2 cellular contexts compared by ENCODE assay signal in the genomic region with DNA sequence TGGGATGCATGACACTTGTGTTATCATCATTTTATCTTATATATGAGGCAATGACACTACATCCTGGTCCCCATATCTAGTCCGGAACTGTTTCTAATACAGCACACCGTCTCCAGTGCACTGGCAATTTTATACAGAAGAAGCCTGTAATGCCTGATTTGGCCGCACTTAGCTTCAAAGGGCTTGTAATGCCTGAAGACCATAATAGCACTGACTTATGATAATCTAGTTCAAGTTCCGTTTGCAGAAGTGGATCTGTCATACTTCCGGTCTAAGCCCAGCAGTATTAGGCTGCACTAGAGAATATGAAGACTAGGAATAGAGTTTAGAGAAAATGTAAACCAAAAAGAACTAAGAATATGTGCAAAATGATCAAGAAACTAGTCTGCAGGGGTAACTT.
TF ChIP-seq lines count a peak whose summit lies in the region.

No MANE protein-coding gene starts in this region.

TF ChIP-seq in K562, 482 proteins besides CTCF, POLR2A, EP300 and RAD21:
- TF ChIP-seq RBM39 (optimal IDR thresholded peaks at IDR 0.05; ENCODE audit: low read depth, low read length) (no peak), HMG20A (CRISPR knock-in tag; conservative IDR thresholded peaks at IDR 0.05) (no peak), NR2C1 (IDR thresholded peaks at IDR 0.05) (no peak), NR2C1 (tag; IDR thresholded peaks at IDR 0.05) (0 out of 2 replicates have a peak, but pooled peaks have one; percentile 17), NRF1 (conservative IDR thresholded peaks at IDR 0.05 in 1 of 2, IDR thresholded peaks at IDR 0.05 in 1 of 2) (no peak), SIN3A (IDR thresholded peaks at IDR 0.05; ENCODE audit: borderline replicate concordance in 2 of 2, control insufficient read depth in 1 of 2, low read depth in 2 of 2, low read length in 2 of 2) (0 out of 4 replicates have a peak, but pooled peaks of 1 of the 2 experiments have one; percentile 4), HMBOX1 (IDR thresholded peaks at IDR 0.05) (peak; percentile 64; the same call in 1 of the 2 replicates), GABPA (tag; conservative IDR thresholded peaks at IDR 0.05; ENCODE audit: low read depth) (peak; percentile 63), SPI1 (IDR thresholded peaks at IDR 0.05; ENCODE audit: borderline replicate concordance, low read depth, low read length) (peak; percentile 73; the same call in 1 of the 2 replicates), MECOM (CRISPR knock-in tag; IDR thresholded peaks at IDR 0.05) (no peak), TEAD2 (tag; IDR thresholded peaks at IDR 0.05) (no peak), ZNF449 (CRISPR knock-in tag; IDR thresholded peaks at IDR 0.05) (no peak), E2F3 (CRISPR knock-in tag; IDR thresholded peaks at IDR 0.05) (no peak), CTCFL (IDR thresholded peaks at IDR 0.05; ENCODE audit: borderline replicate concordance, insufficient read depth, low read depth, low read length, poor library complexity, severe bottlenecking) (no peak), JUND (IDR thresholded peaks at IDR 0.05; ENCODE audit: borderline replicate concordance, low read depth, low read length) (peak; percentile 21; the same call in 1 of the 2 replicates), JUND (tag; IDR thresholded peaks at IDR 0.05; ENCODE audit: borderline replicate concordance, low read depth, low read length) (no peak), CBX1 (IDR thresholded peaks at IDR 0.05; ENCODE audit: low read depth) (no peak), ZNF324 (CRISPR knock-in tag; IDR thresholded peaks at IDR 0.05) (no peak), ETV1 (tag; conservative IDR thresholded peaks at IDR 0.05; ENCODE audit: low read depth) (peak; percentile 68)
- TF ChIP-seq, protein P1, sequence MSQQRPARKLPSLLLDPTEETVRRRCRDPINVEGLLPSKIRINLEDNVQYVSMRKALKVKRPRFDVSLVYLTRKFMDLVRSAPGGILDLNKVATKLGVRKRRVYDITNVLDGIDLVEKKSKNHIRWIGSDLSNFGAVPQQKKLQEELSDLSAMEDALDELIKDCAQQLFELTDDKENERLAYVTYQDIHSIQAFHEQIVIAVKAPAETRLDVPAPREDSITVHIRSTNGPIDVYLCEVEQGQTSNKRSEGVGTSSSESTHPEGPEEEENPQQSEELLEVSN (IDR thresholded peaks at IDR 0.05; ENCODE audit: borderline replicate concordance in 1 of 2, extremely low read depth in 1 of 2, insufficient read depth in 1 of 2, insufficient read length in 1 of 2, low read depth in 1 of 2, low read length in 1 of 2, poor library complexity in 1 of 2, severe bottlenecking in 1 of 2) = no peak

TF ChIP-seq in liver, 16 proteins besides CTCF, POLR2A, EP300 and RAD21:
- TF ChIP-seq, protein P2, sequence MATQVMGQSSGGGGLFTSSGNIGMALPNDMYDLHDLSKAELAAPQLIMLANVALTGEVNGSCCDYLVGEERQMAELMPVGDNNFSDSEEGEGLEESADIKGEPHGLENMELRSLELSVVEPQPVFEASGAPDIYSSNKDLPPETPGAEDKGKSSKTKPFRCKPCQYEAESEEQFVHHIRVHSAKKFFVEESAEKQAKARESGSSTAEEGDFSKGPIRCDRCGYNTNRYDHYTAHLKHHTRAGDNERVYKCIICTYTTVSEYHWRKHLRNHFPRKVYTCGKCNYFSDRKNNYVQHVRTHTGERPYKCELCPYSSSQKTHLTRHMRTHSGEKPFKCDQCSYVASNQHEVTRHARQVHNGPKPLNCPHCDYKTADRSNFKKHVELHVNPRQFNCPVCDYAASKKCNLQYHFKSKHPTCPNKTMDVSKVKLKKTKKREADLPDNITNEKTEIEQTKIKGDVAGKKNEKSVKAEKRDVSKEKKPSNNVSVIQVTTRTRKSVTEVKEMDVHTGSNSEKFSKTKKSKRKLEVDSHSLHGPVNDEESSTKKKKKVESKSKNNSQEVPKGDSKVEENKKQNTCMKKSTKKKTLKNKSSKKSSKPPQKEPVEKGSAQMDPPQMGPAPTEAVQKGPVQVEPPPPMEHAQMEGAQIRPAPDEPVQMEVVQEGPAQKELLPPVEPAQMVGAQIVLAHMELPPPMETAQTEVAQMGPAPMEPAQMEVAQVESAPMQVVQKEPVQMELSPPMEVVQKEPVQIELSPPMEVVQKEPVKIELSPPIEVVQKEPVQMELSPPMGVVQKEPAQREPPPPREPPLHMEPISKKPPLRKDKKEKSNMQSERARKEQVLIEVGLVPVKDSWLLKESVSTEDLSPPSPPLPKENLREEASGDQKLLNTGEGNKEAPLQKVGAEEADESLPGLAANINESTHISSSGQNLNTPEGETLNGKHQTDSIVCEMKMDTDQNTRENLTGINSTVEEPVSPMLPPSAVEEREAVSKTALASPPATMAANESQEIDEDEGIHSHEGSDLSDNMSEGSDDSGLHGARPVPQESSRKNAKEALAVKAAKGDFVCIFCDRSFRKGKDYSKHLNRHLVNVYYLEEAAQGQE (IDR thresholded peaks at IDR 0.05) = no peak
- peak; percentile 21 to 51 for TF ChIP-seq GABPA (IDR thresholded peaks at IDR 0.05 in 1 of 2, conservative IDR thresholded peaks at IDR 0.05 in 1 of 2)
